In the genomic region with DNA sequence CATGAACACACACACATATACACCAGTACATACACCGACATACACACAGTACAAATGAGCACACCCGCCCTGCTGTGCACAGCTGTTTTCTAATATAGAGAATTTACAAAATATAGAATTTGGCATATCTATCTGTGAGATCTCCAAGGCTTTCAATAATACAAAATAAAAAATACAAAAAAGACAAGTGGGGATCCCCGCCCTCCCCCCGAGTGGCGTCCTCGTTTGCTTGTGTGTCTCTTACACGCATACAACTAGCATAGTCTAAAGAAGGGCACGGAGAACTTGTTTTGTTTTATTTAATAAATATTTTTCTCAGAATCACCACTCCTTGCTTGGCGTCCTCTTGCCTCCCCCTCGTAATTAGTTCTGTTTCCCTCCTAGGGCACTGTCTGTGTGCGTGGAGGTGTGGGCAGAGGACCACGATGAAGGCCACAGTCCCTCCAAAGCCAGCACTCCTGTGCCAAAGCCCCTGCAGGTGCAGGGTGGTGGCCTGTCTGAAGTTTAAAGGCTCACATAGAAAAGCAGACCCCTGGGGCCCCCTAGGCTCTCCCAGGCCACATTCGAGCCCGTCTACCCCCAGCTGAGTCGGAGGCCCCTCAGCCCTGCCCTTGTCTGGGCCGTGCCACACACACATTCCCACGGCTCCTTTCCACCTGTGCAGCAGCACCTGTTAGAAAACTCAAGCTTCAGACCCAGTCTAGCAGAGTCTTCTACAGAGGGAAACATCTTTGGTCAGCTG, we compare ENCODE assay signal across 25 cellular contexts.
"Had no signal": no experiment of that assay in that cellular context is flagged by ENCODE, and none has a peak within 500 bp of the region (broad histone marks: within the 10 kb centered on the region; RNA-seq: fewer than 3 reads in every experiment).

No MANE protein-coding gene starts in this region.

- H3K4me3 Mint-ChIP-seq: effector memory CD8-positive, alpha-beta T cell; memory B cell; mesothelial cell of epicardium; naive B cell; natural killer cell treated with Interleukin-12 subunit alpha and Interleukin-12 subunit beta and Interleukin-15 and Interleukin-18, amount 100 ng/mL, for 72 hours; neural crest cell; stimulated activated effector memory CD8-positive, alpha-beta T cell treated with anti-CD3 and anti-CD28 coated beads, Interleukin-12 subunit alpha, Interleukin-12 subunit beta, amount 100 ng/mL, for 72 hours had no signal

- H3K27ac Mint-ChIP-seq: effector memory CD8-positive, alpha-beta T cell; memory B cell; mesothelial cell of epicardium; naive B cell; natural killer cell treated with Interleukin-12 subunit alpha and Interleukin-12 subunit beta and Interleukin-15 and Interleukin-18, amount 100 ng/mL, for 72 hours had no signal

- H3K9me3 ChIP-seq: gastroesophageal sphincter, heart left ventricle, mucosa of descending colon, neutrophil, prostate gland, sigmoid colon, stomach, thyroid gland had no signal

- H3K27me3 ChIP-seq: foreskin keratinocyte, gastroesophageal sphincter, heart left ventricle, hepatocyte, neutrophil, sigmoid colon, stomach, thyroid gland had no signal

- H3K27me3 Mint-ChIP-seq: natural killer cell treated with Interleukin-12 subunit alpha and Interleukin-12 subunit beta and Interleukin-15 and Interleukin-18, amount 100 ng/mL, for 72 hours had no signal

- H3K27ac ChIP-seq: foreskin keratinocyte, hepatocyte, neutrophil, prostate gland, sigmoid colon, stomach, thyroid gland had no signal

- ATAC-seq: effector memory CD8-positive, alpha-beta T cell; foreskin keratinocyte; gastroesophageal sphincter; natural killer cell treated with Interleukin-12 subunit alpha and Interleukin-12 subunit beta and Interleukin-15 and Interleukin-18, amount 100 ng/mL, for 72 hours; right cardiac atrium; stimulated activated effector memory CD8-positive, alpha-beta T cell treated with anti-CD3 and anti-CD28 coated beads, Interleukin-12 subunit alpha, Interleukin-12 subunit beta, amount 100 ng/mL, for 72 hours had no signal

- H3K36me3 ChIP-seq: neutrophil, prostate gland, thyroid gland had no signal

- H3K4me3 ChIP-seq: gastroesophageal sphincter, heart left ventricle, hepatocyte, lung, mucosa of descending colon, prostate gland, sigmoid colon, stomach, thyroid gland had no signal

- DNase-seq: cortex of kidney; effector memory CD8-positive, alpha-beta T cell; foreskin keratinocyte; left colon; naive B cell; sigmoid colon; stimulated activated CD4-positive, alpha-beta T cell treated with anti-CD3 and anti-CD28 coated beads, Interleukin-2, amount 100 ng/mL, for 24 hours; stimulated activated CD4-positive, alpha-beta T cell treated with anti-CD3 and anti-CD28 coated beads, Interleukin-4, amount 100 ng/mL, for 24 hours; stimulated activated naive CD4-positive, alpha-beta T cell treated with Interleukin-2 at 50 U/mL for 16 hours; stomach; thyroid gland; trophoblast cell had no signal

- H3K9me3 Mint-ChIP-seq: mesothelial cell of epicardium; natural killer cell treated with Interleukin-12 subunit alpha and Interleukin-12 subunit beta and Interleukin-15 and Interleukin-18, amount 100 ng/mL, for 72 hours; neural crest cell had no signal

- H3K4me1 Mint-ChIP-seq: memory B cell, mesothelial cell of epicardium, neural crest cell had no signal

- H3K4me1 ChIP-seq: foreskin keratinocyte, gastroesophageal sphincter, prostate gland, sigmoid colon, stomach, thyroid gland had no signal

- H3K36me3 Mint-ChIP-seq: memory B cell; mesothelial cell of epicardium; naive B cell; natural killer cell treated with Interleukin-12 subunit alpha and Interleukin-12 subunit beta and Interleukin-15 and Interleukin-18, amount 100 ng/mL, for 72 hours; stimulated activated effector memory CD8-positive, alpha-beta T cell treated with anti-CD3 and anti-CD28 coated beads, Interleukin-12 subunit alpha, Interleukin-12 subunit beta, amount 100 ng/mL, for 72 hours had no signal
